In genomic region chr11:72735495-72736027, GRCh38 we compare ENCODE assay signal across 8 cellular contexts. TPM values are rescaled to one million over a fixed set of nuclear protein-coding genes. Genes with fewer than 3 reads are reported as not detected.
DNase-seq lines count a peak whose midpoint lies in the region; ATAC-seq, FAIRE-seq and TF ChIP-seq lines count a peak whose summit lies in the region.

No MANE protein-coding gene starts in this region.

- H3K27ac ChIP-seq in adrenal gland (peak overlapping the region in 3 of 5 donors; percentile 36 to 79 (median 73)), keratinocyte (ENCODE audit: control insufficient read depth, insufficient read depth, low read length) (peak overlapping the region; percentile 33), OCI-LY7 (ENCODE audit: low read depth, low read length, poor library complexity, severe bottlenecking) (no peak overlapping the region), esophagus squamous epithelium (peak overlapping the region in 1 of 4 donors; percentile 73)

- in situ Hi-C loops in G401 (cut with HindIII; ENCODE audit: low sequenced_read_pairs) (no loop called here), ACHN (cut with HindIII; ENCODE audit: low pct_ligation_motif_present, low pct_unique_long_range_greater_than_20kb, low sequenced_read_pairs) (no loop called here)

- TF ChIP-seq POLR2A in adrenal gland (IDR thresholded peaks at IDR 0.05) = no peak
- TF ChIP-seq POLR2A in esophagus squamous epithelium (IDR thresholded peaks at IDR 0.05) = no peak

- H3K9me3 ChIP-seq in adrenal gland (replicated peaks in 1 of 3) = no peaks in the 10 kb centered on the region
- H3K9me3 ChIP-seq in keratinocyte (ENCODE audit: control insufficient read depth, low read depth, low read length) = no peaks in the 10 kb centered on the region
- H3K9me3 ChIP-seq in OCI-LY7 (ENCODE audit: low read length) = no peaks in the 10 kb centered on the region
- H3K9me3 ChIP-seq in esophagus squamous epithelium = no peaks in the 10 kb centered on the region

- peaks cover 9% of the 10 kb centered on the region for H3K36me3 Mint-ChIP-seq in stimulated activated naive CD8-positive, alpha-beta T cell treated with anti-CD3 and anti-CD28 coated beads, Interleukin-15, Interleukin-2, amounts not matched to agents 100 ng/mL and 50 ng/mL, for 24 hours (ENCODE audit: low read depth)

- peaks cover 57% of the 10 kb centered on the region for H3K4me1 Mint-ChIP-seq in stimulated activated naive CD8-positive, alpha-beta T cell treated with anti-CD3 and anti-CD28 coated beads, Interleukin-15, Interleukin-2, amounts not matched to agents 100 ng/mL and 50 ng/mL, for 24 hours (ENCODE audit: low read depth)

- DNase-seq in stimulated activated naive CD8-positive, alpha-beta T cell treated with anti-CD3 and anti-CD28 coated beads, Interleukin-15, Interleukin-2, amounts not matched to agents 100 U/mL and 50 U/mL, for 24 hours = no peak
- DNase-seq in adrenal gland = peak in 4 of 7 donors; percentile 37 to 87 (median 50)
- no peak for DNase-seq in keratinocyte (ENCODE audit: low read depth, low spot score)
- DNase-seq in OCI-LY7 (ENCODE audit: low spot score) = no peak
- DNase-seq in G401 (ENCODE audit: low spot score) = no peak
- no peak for DNase-seq in esophagus squamous epithelium (lab: John Stamatoyannopoulos, UW)
- DNase-seq in ACHN = no peak

- H3K9me2 ChIP-seq in OCI-LY7 (ENCODE audit: insufficient read depth, low read length) = no peaks in the 10 kb centered on the region

- TF ChIP-seq CTCF in adrenal gland (IDR thresholded peaks at IDR 0.05) (no peak), keratinocyte (optimal IDR thresholded peaks at IDR 0.05 in 1 of 3, IDR thresholded peaks at IDR 0.05 in 1 of 3, conservative IDR thresholded peaks at IDR 0.05 in 1 of 3; ENCODE audit: extremely low read depth in 1 of 3, insufficient read depth in 2 of 3, low read length in 3 of 3) (no peak), OCI-LY7 (conservative IDR thresholded peaks at IDR 0.05; ENCODE audit: low read length) (no peak), esophagus squamous epithelium (IDR thresholded peaks at IDR 0.05) (no peak)

- no peak overlapping the region for H3K4me3 Mint-ChIP-seq in stimulated activated naive CD8-positive, alpha-beta T cell treated with anti-CD3 and anti-CD28 coated beads, Interleukin-15, Interleukin-2, amounts not matched to agents 100 ng/mL and 50 ng/mL, for 24 hours

- peaks cover 6% of the 10 kb centered on the region for H3K9me1 ChIP-seq in keratinocyte (ENCODE audit: control insufficient read depth, extremely low read depth, insufficient read depth, low read length)

- H3K27me3 Mint-ChIP-seq in stimulated activated naive CD8-positive, alpha-beta T cell treated with anti-CD3 and anti-CD28 coated beads, Interleukin-15, Interleukin-2, amounts not matched to agents 100 ng/mL and 50 ng/mL, for 24 hours = no peaks in the 10 kb centered on the region

- intact Hi-C loops in adrenal gland (cut with DNase I) (no loop called here), OCI-LY7 (cut with micrococcal nuclease; ENCODE audit: unreplicated experiment) (loop anchor here (5.0 kb wide), 1 partner anchor 417 kb away; no protein-coding TSS in a partner anchor), esophagus squamous epithelium (cut with DNase I) (no loop called here)

- CTCF ChIA-PET in OCI-LY7 (lab: Charles Lee; ENCODE audit: unreplicated experiment) = no interaction called here

- no peak for FAIRE-seq in keratinocyte (lab: Jason Lieb, UNC)

- H3K36me3 ChIP-seq in adrenal gland (replicated peaks in 1 of 2) = no peaks in the 10 kb centered on the region
- peaks cover 2 to 14% of the 10 kb centered on the region in 2 experiments for H3K36me3 ChIP-seq in keratinocyte (ENCODE audit: control insufficient read depth in 2 of 2, extremely low read depth in 1 of 2, insufficient read depth in 2 of 2, low read length in 2 of 2)
- H3K36me3 ChIP-seq in OCI-LY7 (ENCODE audit: insufficient read depth, low read length) = peaks cover 19% of the 10 kb centered on the region
- H3K36me3 ChIP-seq in esophagus squamous epithelium = no peaks in the 10 kb centered on the region

- H3K9me3 Mint-ChIP-seq in stimulated activated naive CD8-positive, alpha-beta T cell treated with anti-CD3 and anti-CD28 coated beads, Interleukin-15, Interleukin-2, amounts not matched to agents 100 ng/mL and 50 ng/mL, for 24 hours = no peaks in the 10 kb centered on the region

- H4K20me1 ChIP-seq in keratinocyte (ENCODE audit: control insufficient read depth, extremely low read depth, insufficient read depth, low read length) (no peaks in the 10 kb centered on the region), OCI-LY7 (ENCODE audit: insufficient read depth, low read length) (no peaks in the 10 kb centered on the region)

- BruUV-seq in OCI-LY7 (replicated peaks; lab: Mats Ljungman, UMichigan) = no TSS peak

- H2AFZ ChIP-seq in keratinocyte (ENCODE audit: control insufficient read depth, low read length) = no peak overlapping the region
- no peak overlapping the region for H2AFZ ChIP-seq in OCI-LY7 (ENCODE audit: low read length)

- H3K4me3 ChIP-seq in adrenal gland = no peak overlapping the region
- no peak overlapping the region for H3K4me3 ChIP-seq in keratinocyte (ENCODE audit: control insufficient read depth in 2 of 3, extremely low read depth in 1 of 3, insufficient read depth in 2 of 3, low read depth in 1 of 3, low read length in 3 of 3)
- H3K4me3 ChIP-seq in OCI-LY7 (ENCODE audit: low read depth, low read length, poor library complexity, severe bottlenecking) = no peak overlapping the region
- no peak overlapping the region for H3K4me3 ChIP-seq in esophagus squamous epithelium

- ATAC-seq in stimulated activated naive CD8-positive, alpha-beta T cell treated with anti-CD3 and anti-CD28 coated beads, Interleukin-15, Interleukin-2, amounts not matched to agents 100 U/mL and 50 U/mL, for 24 hours = no peak

- 57 to 66% (median 62%) methylated on average over 8 of the region's 8 CpGs for WGBS in adrenal gland, 4 donors
- 69 to 76% methylated on average over 4 to 8 of the region's 8 CpGs for WGBS in esophagus squamous epithelium, 2 donors

- H3K9ac ChIP-seq in keratinocyte (ENCODE audit: control insufficient read depth, extremely low read depth, insufficient read depth, low read length) = peak overlapping the region; percentile 35

- POLR2A ChIA-PET in OCI-LY7 (lab: Charles Lee) = interaction anchor here (0.6 kb wide), 1 partner anchor 42 kb away, joined by 3 read pairs; no protein-coding TSS in a partner anchor

- H3K27me3 ChIP-seq in adrenal gland = no peaks in the 10 kb centered on the region
- H3K27me3 ChIP-seq in keratinocyte (ENCODE audit: control insufficient read depth, extremely low read depth, insufficient read depth, low read length) = no peaks in the 10 kb centered on the region
- no peaks in the 10 kb centered on the region for H3K27me3 ChIP-seq in esophagus squamous epithelium

- H3K79me2 ChIP-seq in keratinocyte (ENCODE audit: control insufficient read depth, insufficient read depth, low read length) = peaks cover 18% of the 10 kb centered on the region
- H3K79me2 ChIP-seq in OCI-LY7 (ENCODE audit: insufficient read depth, low read depth, low read length) = peaks cover 21% of the 10 kb centered on the region; the same call in 1 of the 2 replicates

- peak overlapping the region; percentile 67 for H3K27ac Mint-ChIP-seq in stimulated activated naive CD8-positive, alpha-beta T cell treated with anti-CD3 and anti-CD28 coated beads, Interleukin-15, Interleukin-2, amounts not matched to agents 100 ng/mL and 50 ng/mL, for 24 hours

- no peak overlapping the region for H3K4me2 ChIP-seq in keratinocyte (ENCODE audit: control insufficient read depth, extremely low read depth, insufficient read depth, low read depth, low read length)
- H3K4me2 ChIP-seq in OCI-LY7 (ENCODE audit: low read length) = no peak overlapping the region

- dilution Hi-C loops in keratinocyte (cut with MboI; ENCODE audit: extremely low pct_ligation_motif_present, low sequenced_read_pairs) = no loop called here

- H3K4me1 ChIP-seq in adrenal gland (replicated peaks in 1 of 2) (peaks cover 38 to 62% of the 10 kb centered on the region in 2 donors), keratinocyte (ENCODE audit: control insufficient read depth, extremely low read depth, insufficient read depth, low read length) (peaks cover 41% of the 10 kb centered on the region), OCI-LY7 (ENCODE audit: insufficient read depth, low read length, poor library complexity, severe bottlenecking) (peaks cover 46% of the 10 kb centered on the region), esophagus squamous epithelium (peaks cover 27 to 62% (median 34%) of the 10 kb centered on the region in 3 donors)

RNA-seq across cellular contexts. Expression of gene ARAP1, which starts 16.6 kb away (rescaled TPM):
- total RNA-seq in adrenal gland = 100 to 1,000 TPM; 103 to 216 (median 153) TPM
- polyA plus RNA-seq in adrenal gland = 100 to 1,000 TPM in 2 of 3 donors, 10 to 100 TPM in 1; 30.0 to 217 (median 150) TPM
- polyA plus RNA-seq in keratinocyte = 32.8 to 41.4 TPM (median 36.1 TPM) in 3 replicates
- 66.3 TPM for polyA plus RNA-seq in keratinocyte (2011; ENCODE audit: low read depth)
- polyA plus RNA-seq in keratinocyte (2011; cell fraction: cytosol; rRNA removed) = 15.4 and 32.8 TPM in 2 replicates
- polyA plus RNA-seq in keratinocyte (2011; cell fraction: nucleus; rRNA removed) = 67.7 and 82.5 TPM in 2 replicates
- polyA plus RNA-seq in keratinocyte (2012; ENCODE audit: low replicate concordance) = 37.8 and 43.0 TPM in 2 replicates
- 55.8 to 89.2 TPM (median 62.3 TPM) in 3 replicates for polyA minus RNA-seq in keratinocyte
- 79.2 TPM for polyA minus RNA-seq in keratinocyte (2011; cell fraction: cytosol; rRNA and poly(A)+ RNA removed)
- polyA minus RNA-seq in keratinocyte (2011; cell fraction: nucleus; rRNA and poly(A)+ RNA removed) = 59.9 and 66.4 TPM in 2 replicates
- total RNA-seq in OCI-LY7 (2014; rRNA removed; shearing (Covaris generic)) = 61.3 and 65.6 TPM in 2 replicates
- 96.9 and 106 TPM in 2 replicates for total RNA-seq in OCI-LY7 (2022)
- 89.9 and 113 TPM in 2 replicates for total RNA-seq in G401 (2014; rRNA removed; shearing (Covaris generic))
- 100 to 1,000 TPM in 1 of 4 donors, 10 to 100 TPM in 3; 37.8 to 114 (median 70.6) TPM for total RNA-seq in esophagus squamous epithelium

RNA-seq across cellular contexts. Expression of gene STARD10, which starts 58.3 kb away (rescaled TPM):
- total RNA-seq in adrenal gland = 100 to 1,000 TPM; 190 to 425 (median 350) TPM
- polyA plus RNA-seq in adrenal gland = 100 to 1,000 TPM; 261 to 668 (median 513) TPM
- polyA plus RNA-seq in keratinocyte = 67.0 to 115 TPM (median 79.2 TPM) in 3 replicates
- polyA plus RNA-seq in keratinocyte (2011; ENCODE audit: low read depth) = 37.5 TPM
- 85.7 and 109 TPM in 2 replicates for polyA plus RNA-seq in keratinocyte (2011; cell fraction: cytosol; rRNA removed)
- polyA plus RNA-seq in keratinocyte (2011; cell fraction: nucleus; rRNA removed) = 33.0 and 34.4 TPM in 2 replicates
- polyA plus RNA-seq in keratinocyte (2012; ENCODE audit: low replicate concordance) = 60.4 and 67.0 TPM in 2 replicates
- polyA minus RNA-seq in keratinocyte = 60.1 to 123 TPM (median 113 TPM) in 3 replicates
- 104 TPM for polyA minus RNA-seq in keratinocyte (2011; cell fraction: cytosol; rRNA and poly(A)+ RNA removed)
- polyA minus RNA-seq in keratinocyte (2011; cell fraction: nucleus; rRNA and poly(A)+ RNA removed) = 18.1 and 21.2 TPM in 2 replicates
- 8.1 and 12.9 TPM in 2 replicates for total RNA-seq in OCI-LY7 (2014; rRNA removed; shearing (Covaris generic))
- total RNA-seq in OCI-LY7 (2022) = 10.4 and 12.1 TPM in 2 replicates
- 68.8 and 74.1 TPM in 2 replicates for total RNA-seq in G401 (2014; rRNA removed; shearing (Covaris generic))
- 10 to 100 TPM; 42.2 to 83.1 (median 49.4) TPM for total RNA-seq in esophagus squamous epithelium

Comparison
In these comparisons a context has a peak if more than half of its experiments do, and no peak if none do; other contexts are left out.
1. DNase-seq: peak in adrenal gland (4 of 7); none in stimulated activated naive CD8-positive, alpha-beta T cell treated with anti-CD3 and anti-CD28 coated beads, Interleukin-15, Interleukin-2, amounts not matched to agents 100 U/mL and 50 U/mL, for 24 hours (single experiment), keratinocyte (single experiment), OCI-LY7 (single experiment), G401 (single experiment), esophagus squamous epithelium (single experiment) and ACHN (single experiment).